8 cellular contexts compared by ENCODE assay signal in genomic region chr17:49390548-49391324, GRCh38. TPM values are rescaled to one million over a fixed set of nuclear protein-coding genes. Genes with fewer than 3 reads are reported as not detected.
A peak's percentile ranks its signal among the peaks of the same experiment; 100 is the strongest.
DNase-seq lines count a peak whose midpoint lies in the region; ATAC-seq and TF ChIP-seq lines count a peak whose summit lies in the region.

No MANE protein-coding gene starts in this region.

- H3K27ac ChIP-seq in lower lobe of right lung, result peak overlapping the region; percentile 86
- H3K27ac ChIP-seq in H9 (ENCODE audit: insufficient read length, low read depth, low read length), result no peak overlapping the region
- peak overlapping the region in 1 of 4 donors; percentile 47 for H3K27ac ChIP-seq in gastrocnemius medialis

- H3K23ac ChIP-seq in H9 (ENCODE audit: insufficient read length, low read depth, low read length), result no peak overlapping the region

- H3K9me3 Mint-ChIP-seq in IgD-negative memory B cell (peaks cover 0 to 3% (median 0%) of the 10 kb centered on the region in 3 donors), H9 (no peaks in the 10 kb centered on the region)
- H3K9me3 Mint-ChIP-seq in activated naive CD8-positive, alpha-beta T cell (ENCODE audit: low read depth), result no peaks in the 10 kb centered on the region

- no peaks in the 10 kb centered on the region for H3K23me2 ChIP-seq in H9 (ENCODE audit: insufficient read length, low read depth, low read length, poor library complexity, severe bottlenecking)

- H3K36me3 ChIP-seq in lower lobe of right lung, result no peaks in the 10 kb centered on the region
- H3K36me3 ChIP-seq in gastrocnemius medialis, result no peaks in the 10 kb centered on the region

- H2BK120ac ChIP-seq in H9 (ENCODE audit: low read depth, low read length, poor library complexity, severe bottlenecking), result no peak overlapping the region

- H2BK15ac ChIP-seq in H9 (ENCODE audit: low read depth, low read length), result no peak overlapping the region

- in situ Hi-C loops in gastrocnemius medialis (cut with MboI; ENCODE audit: low sequenced_read_pairs in 4 of 4), result loop anchor here in 1 of 4 donors (5.0 kb wide), 1 partner anchor 73 kb away; no protein-coding TSS in a partner anchor

- peak; percentile 66 to 74 for ATAC-seq in lower lobe of right lung
- no peak for ATAC-seq in gastrocnemius medialis

- no peaks in the 10 kb centered on the region for H3K79me2 ChIP-seq in H9 (ENCODE audit: insufficient read depth, low read length)

- H2BK20ac ChIP-seq in H9 (ENCODE audit: low read depth, low read length, poor library complexity, severe bottlenecking), result no peak overlapping the region

- H3K9me3 ChIP-seq in lower lobe of right lung, result no peaks in the 10 kb centered on the region
- H3K9me3 ChIP-seq in H9 (ENCODE audit: control insufficient read depth, low read depth, low read length), result no peaks in the 10 kb centered on the region
- no peaks in the 10 kb centered on the region for H3K9me3 ChIP-seq in gastrocnemius medialis

- no peak overlapping the region for H3T11ph ChIP-seq in H9 (ENCODE audit: low read length)

- H3K36me3 Mint-ChIP-seq in IgD-negative memory B cell (no peaks in the 10 kb centered on the region), H9 (ENCODE audit: insufficient read depth in 1 of 3, low read depth in 3 of 3) (no peaks in the 10 kb centered on the region)
- H3K36me3 Mint-ChIP-seq in activated naive CD8-positive, alpha-beta T cell, result no peaks in the 10 kb centered on the region

- no peak overlapping the region for H2AK5ac ChIP-seq in H9 (ENCODE audit: insufficient read length, low read length)

- no peak overlapping the region for H2BK12ac ChIP-seq in H9 (ENCODE audit: insufficient read length, low read depth, low read length)

- peaks cover 52 to 65% (median 62%) of the 10 kb centered on the region in 3 donors for H3K4me1 Mint-ChIP-seq in IgD-negative memory B cell
- H3K4me1 Mint-ChIP-seq in activated naive CD8-positive, alpha-beta T cell (ENCODE audit: low read depth), result peaks cover 56% of the 10 kb centered on the region
- peaks cover 2 to 8% of the 10 kb centered on the region in 2 experiments; a peak in 1 of 4 replicates for H3K4me1 Mint-ChIP-seq in H9

- H3K27me3 ChIP-seq in lower lobe of right lung (ENCODE audit: low read depth) (no peaks in the 10 kb centered on the region), H9 (ENCODE audit: insufficient read depth, low read length) (no peaks in the 10 kb centered on the region), gastrocnemius medialis (no peaks in the 10 kb centered on the region)

- peaks cover 52% of the 10 kb centered on the region for H3K4me1 ChIP-seq in lower lobe of right lung
- H3K4me1 ChIP-seq in H9 (ENCODE audit: insufficient read depth, low read length), result no peaks in the 10 kb centered on the region
- H3K4me1 ChIP-seq in gastrocnemius medialis, result peaks cover 12 to 15% of the 10 kb centered on the region in 2 donors

- no peak overlapping the region for H3K18ac ChIP-seq in H9 (ENCODE audit: insufficient read length, low read depth, low read length)

- H3K4me3 ChIP-seq in lower lobe of right lung (peak overlapping the region; percentile 27), gastrocnemius medialis (no peak overlapping the region)

- no peak overlapping the region for H4K5ac ChIP-seq in H9 (ENCODE audit: insufficient read length, low read depth, low read length)

- no peak overlapping the region for H4K8ac ChIP-seq in H9 (replicated peaks; ENCODE audit: insufficient read length, low read depth, low read length)

- H3K14ac ChIP-seq in H9 (ENCODE audit: insufficient read depth, low read length), result no peak overlapping the region

- H4K20me1 ChIP-seq in H9 (ENCODE audit: control insufficient read depth, insufficient read depth, insufficient read length), result no peaks in the 10 kb centered on the region

- H3K27ac Mint-ChIP-seq in IgD-negative memory B cell, result peak overlapping the region; percentile 74 to 99 (median 97)
- H3K27ac Mint-ChIP-seq in activated naive CD8-positive, alpha-beta T cell, result peak overlapping the region; percentile 81
- H3K27ac Mint-ChIP-seq in H9, result no peak overlapping the region

- no peak for TF ChIP-seq CTCF in lower lobe of right lung (IDR thresholded peaks at IDR 0.05)
- no peak for TF ChIP-seq CTCF in H9 (conservative IDR thresholded peaks at IDR 0.05)
- TF ChIP-seq CTCF in gastrocnemius medialis (IDR thresholded peaks at IDR 0.05 in 4 of 5, conservative IDR thresholded peaks at IDR 0.05 in 1 of 5), result no peak

- peak; percentile 65 for DNase-seq in CMK (ENCODE audit: low read depth)
- peak; percentile 57 for DNase-seq in lower lobe of right lung
- no peak for DNase-seq in posterior vena cava (ENCODE audit: low spot score)
- no peak for DNase-seq in H9
- no peak for DNase-seq in gastrocnemius medialis
- no peak for DNase-seq in NCI-H82 treated with DMSO at 0.1 percent for 48 hours (lab: John Stamatoyannopoulos, UW; ENCODE audit: unreplicated experiment)

- no peaks in the 10 kb centered on the region for H3K79me1 ChIP-seq in H9 (ENCODE audit: insufficient read depth, low read depth, low read length, poor library complexity, severe bottlenecking)

- no peak overlapping the region for H4K91ac ChIP-seq in H9 (ENCODE audit: insufficient read length, low read depth, low read length)

- no peak overlapping the region for H3K56ac ChIP-seq in H9 (ENCODE audit: insufficient read length, low read depth, low read length)

- no peak overlapping the region for H3K4me2 ChIP-seq in H9 (ENCODE audit: insufficient read depth, insufficient read length, low read length)

- H3K27me3 Mint-ChIP-seq in IgD-negative memory B cell (peaks cover 4% of the 10 kb centered on the region), H9 (ENCODE audit: low read depth) (no peaks in the 10 kb centered on the region; the same call in 1 of the 2 replicates)
- no peaks in the 10 kb centered on the region for H3K27me3 Mint-ChIP-seq in activated naive CD8-positive, alpha-beta T cell

- no peak overlapping the region for H2AFZ ChIP-seq in H9 (ENCODE audit: low read length)

- H3K9ac ChIP-seq in H9 (ENCODE audit: extremely low read depth, insufficient read length, low read length), result no peak overlapping the region

- no peak overlapping the region for H3K4ac ChIP-seq in H9 (ENCODE audit: low read depth, low read length)

- TF ChIP-seq POLR2A in gastrocnemius medialis (IDR thresholded peaks at IDR 0.05), result no peak

- intact Hi-C loops in lower lobe of right lung (cut with DNase I) (loop anchor here (10.0 kb wide), 1 partner anchor 76 kb away; no protein-coding TSS in a partner anchor), posterior vena cava (cut with DNase I) (loop anchor here in 1 of 2 donors (2.0 to 10.0 kb wide), 2 partner anchors 72 to 176 kb away; partner anchors contain the start of genes ABI3 and GNGT2), gastrocnemius medialis (cut with DNase I; ENCODE audit: low total_unique reads) (no loop called here)

- H2BK5ac ChIP-seq in H9 (ENCODE audit: insufficient read length, low read length), result no peak overlapping the region

- peak overlapping the region; percentile 59 to 96 (median 79) for H3K4me3 Mint-ChIP-seq in IgD-negative memory B cell
- peak overlapping the region; percentile 50 for H3K4me3 Mint-ChIP-seq in activated naive CD8-positive, alpha-beta T cell
- H3K4me3 Mint-ChIP-seq in H9, result no peak overlapping the region

- WGBS in H9 (ENCODE audit: extremely low coverage, insufficient read length, low lambda C conversion rate), result no CpG with 5 or more reads among the region's 9 CpGs

RNA-seq across cellular contexts. Expression of gene PHB1, which starts 23.9 kb away (rescaled TPM):
- 132 TPM for polyA plus RNA-seq in IgD-negative memory B cell
- total RNA-seq in lower lobe of right lung (113 TPM), posterior vena cava (100 to 1,000 TPM; 102 to 111 TPM), H9 (2021) (325 and 351 TPM in 2 replicates), gastrocnemius medialis (100 to 1,000 TPM; 102 to 137 (median 116) TPM)

RNA-seq across cellular contexts. Expression of gene ZNF652, which starts 28.7 kb away (rescaled TPM):
- polyA plus RNA-seq in IgD-negative memory B cell, result 29.3 TPM
- 49.0 TPM for total RNA-seq in lower lobe of right lung
- 10 to 100 TPM; 39.0 to 40.9 TPM for total RNA-seq in posterior vena cava
- 33.6 and 34.1 TPM in 2 replicates for total RNA-seq in H9 (2021)
- total RNA-seq in gastrocnemius medialis, result 10 to 100 TPM; 32.8 to 49.6 (median 41.1) TPM

Comparison
In these comparisons a context has a peak if more than half of its experiments do, and no peak if none do; other contexts are left out.
1. DNase-seq: peak in CMK (single experiment) and lower lobe of right lung (single experiment); none in posterior vena cava (single experiment), H9 (single experiment), gastrocnemius medialis (0 of 2) and NCI-H82 treated with DMSO at 0.1 percent for 48 hours (single experiment).
2. H3K27ac Mint-ChIP-seq: peak in IgD-negative memory B cell (3 of 3) and activated naive CD8-positive, alpha-beta T cell (single experiment); none in H9 (0 of 3).
3. H3K4me3 Mint-ChIP-seq: peak in IgD-negative memory B cell (4 of 4) and activated naive CD8-positive, alpha-beta T cell (single experiment); none in H9 (0 of 2).
4. ATAC-seq: peak in lower lobe of right lung (2 of 2); none in gastrocnemius medialis (0 of 2).